8 cellular contexts compared by ENCODE assay signal in the genomic region with DNA sequence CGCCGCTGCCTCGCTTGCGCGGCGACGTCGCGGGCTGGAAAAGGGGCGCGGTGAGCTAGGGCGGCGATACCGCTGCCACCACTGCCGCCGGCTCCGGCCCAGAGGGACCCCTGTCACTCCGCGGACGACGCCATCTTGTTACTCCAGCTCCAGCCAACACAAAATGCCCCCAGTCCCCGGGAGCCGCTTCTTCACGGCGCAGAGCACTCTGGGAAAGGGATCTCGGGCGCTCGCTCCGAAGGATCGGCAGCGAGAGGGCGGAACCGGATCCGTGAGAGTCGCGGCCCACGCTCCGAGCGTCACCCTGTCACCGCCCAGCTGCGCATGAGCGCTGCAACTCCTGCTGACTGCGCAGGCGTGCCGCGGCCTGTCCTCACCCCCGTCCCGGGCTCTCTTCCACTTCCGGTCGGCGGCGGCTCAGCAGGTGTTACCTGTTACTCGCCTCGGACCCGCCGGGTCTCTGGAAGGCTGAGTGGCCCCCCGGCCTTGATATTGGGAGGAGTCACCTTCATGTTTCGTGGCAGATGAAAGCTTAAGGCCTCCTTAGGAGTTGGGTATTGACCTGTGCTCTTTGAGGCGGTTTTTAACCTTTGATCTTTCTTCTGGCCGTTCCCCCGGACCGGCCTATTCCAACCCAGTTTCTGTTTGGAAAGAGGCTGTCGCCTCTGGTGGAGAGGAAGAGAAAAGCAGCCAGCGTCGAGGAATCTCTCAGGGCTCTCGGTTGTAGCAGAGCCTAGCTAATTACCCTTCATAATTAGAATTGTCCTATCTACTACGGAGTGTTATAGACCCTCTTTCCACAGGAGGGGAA. TPM values are rescaled to one million over a fixed set of nuclear protein-coding genes. Genes with fewer than 3 reads are reported as not detected.
A peak's percentile ranks its signal among the peaks of the same experiment; 100 is the strongest.
DNase-seq lines count a peak whose midpoint lies in the region; ATAC-seq and TF ChIP-seq lines count a peak whose summit lies in the region.

TSS of gene CSNK1A1 (minus strand) at position 213 of the 811 bp plus-strand sequence. CDS start 475 bp downstream, outside the sequence.

- H3K4me1 Mint-ChIP-seq in naive thymus-derived CD4-positive, alpha-beta T cell, result peaks cover 15 to 36% (median 32%) of the 10 kb centered on the region in 7 donors
- peaks cover 12 to 37% of the 10 kb centered on the region in 2 donors for H3K4me1 Mint-ChIP-seq in stimulated activated naive B cell treated with anti-CD40 and anti-IgM and Interleukin-4, amounts not matched to agents 10 μg/mL and 1 μg/mL and 100 μg/mL, for 72 hours

- peak; percentile 77 for TF ChIP-seq CTCF in LNCAP (IDR thresholded peaks at IDR 0.05)

- peak; percentile 93 for ATAC-seq in naive thymus-derived CD4-positive, alpha-beta T cell
- peak; percentile 87 to 88 for ATAC-seq in stimulated activated naive B cell treated with anti-CD40 and anti-IgM and Interleukin-4, amounts not matched to agents 10 μg/mL and 1 μg/mL and 100 μg/mL, for 72 hours (replicated peaks)

- H3K27ac ChIP-seq in naive thymus-derived CD4-positive, alpha-beta T cell (ENCODE audit: low read depth, low read length), result peak within 1 kb of the TSS; percentile 96

- H3K36me3 ChIP-seq in naive thymus-derived CD4-positive, alpha-beta T cell (ENCODE audit: control insufficient read depth in 2 of 3, insufficient read depth in 3 of 3, low read length in 3 of 3), result peaks cover 0 to 13% (median 4%) of the 10 kb centered on the region in 3 experiments

- intact Hi-C loops in naive thymus-derived CD4-positive, alpha-beta T cell (cut with micrococcal nuclease), result loop anchor here (1.0 to 10.0 kb wide), 21 partner anchors 10 to 1168 kb away; partner anchors contain the start of genes FBXO38 (in 2 of the 2), GRPEL2 (in 2 of the 2), HMGXB3 (in 2 of the 2) and SLC26A2 (in 2 of the 2)

- peaks cover 0 to 5% (median 0%) of the 10 kb centered on the region in 5 donors for H3K27me3 Mint-ChIP-seq in naive thymus-derived CD4-positive, alpha-beta T cell
- no peaks in the 10 kb centered on the region for H3K27me3 Mint-ChIP-seq in stimulated activated naive B cell treated with anti-CD40 and anti-IgM and Interleukin-4, amounts not matched to agents 10 μg/mL and 1 μg/mL and 100 μg/mL, for 72 hours

- H3K9me3 Mint-ChIP-seq in naive thymus-derived CD4-positive, alpha-beta T cell, result peaks cover 0 to 5% (median 0%) of the 10 kb centered on the region in 11 donors
- no peaks in the 10 kb centered on the region for H3K9me3 Mint-ChIP-seq in stimulated activated naive B cell treated with anti-CD40 and anti-IgM and Interleukin-4, amounts not matched to agents 10 μg/mL and 1 μg/mL and 100 μg/mL, for 72 hours

- peaks cover 27 to 31% of the 10 kb centered on the region in 2 donors for H3K4me1 ChIP-seq in naive thymus-derived CD4-positive, alpha-beta T cell (ENCODE audit: control insufficient read depth in 2 of 2, insufficient read depth in 2 of 2, low read length in 2 of 2)

- CTCF ChIA-PET in naive thymus-derived CD4-positive, alpha-beta T cell (lab: Charles Lee), result interaction anchor here (0.6 to 4.1 kb wide), 5 partner anchors 11 to 131 kb away, joined by 3 to 41 read pairs (median 4); no protein-coding TSS in a partner anchor

- no peaks in the 10 kb centered on the region for H3K9me3 ChIP-seq in naive thymus-derived CD4-positive, alpha-beta T cell (ENCODE audit: control insufficient read depth in 2 of 3, low read length in 3 of 3)

- peaks cover 6 to 28% (median 23%) of the 10 kb centered on the region in 5 donors for H3K36me3 Mint-ChIP-seq in naive thymus-derived CD4-positive, alpha-beta T cell
- H3K36me3 Mint-ChIP-seq in stimulated activated naive B cell treated with anti-CD40 and anti-IgM and Interleukin-4, amounts not matched to agents 10 μg/mL and 1 μg/mL and 100 μg/mL, for 72 hours, result peaks cover 30 to 41% of the 10 kb centered on the region in 2 donors

- peak within 1 kb of the TSS; percentile 95 to 99 (median 97) for H3K27ac Mint-ChIP-seq in naive thymus-derived CD4-positive, alpha-beta T cell
- peak within 1 kb of the TSS; percentile 99 for H3K27ac Mint-ChIP-seq in stimulated activated naive B cell treated with anti-CD40 and anti-IgM and Interleukin-4, amounts not matched to agents 10 μg/mL and 1 μg/mL and 100 μg/mL, for 72 hours

- DNase-seq in ELF-1 (ENCODE audit: low read depth, low spot score) (peak; percentile 99), GOT3 (lab: John Stamatoyannopoulos, UW) (peak; percentile 97), RPMI8226 (peak; percentile 99), fibroblast of gingiva (ENCODE audit: low read depth) (peak; percentile 98)
- DNase-seq in activated T-helper 1 cell treated with anti-CD3 and anti-CD28 coated beads, Interleukin-2, amount 50 U/mL, for 16 hours (ENCODE audit: low read depth in 1 of 2, low spot score in 1 of 2), result peak; percentile 98 to 99
- DNase-seq in naive thymus-derived CD4-positive, alpha-beta T cell, result peak; percentile 97 to 99 (median 98)
- peak; percentile 99 for DNase-seq in stimulated activated naive B cell treated with anti-CD40 and anti-IgM and Interleukin-4, amounts not matched to agents 10 μg/mL and 1 μg/mL and 100 μg/mL, for 72 hours

- H3K4me3 ChIP-seq in naive thymus-derived CD4-positive, alpha-beta T cell (ENCODE audit: low read length), result peak within 1 kb of the TSS; percentile 97

- POLR2A ChIA-PET in naive thymus-derived CD4-positive, alpha-beta T cell (lab: Charles Lee), result interaction anchor here (0.7 to 3.2 kb wide), 20 partner anchors 11 to 409 kb away, joined by 3 to 21 read pairs (median 4); partner anchors contain the start of genes ARHGEF37, GRPEL2, PCYOX1L and SLC26A2

- peak within 1 kb of the TSS; percentile 91 to 99 (median 98) for H3K4me3 Mint-ChIP-seq in naive thymus-derived CD4-positive, alpha-beta T cell
- H3K4me3 Mint-ChIP-seq in stimulated activated naive B cell treated with anti-CD40 and anti-IgM and Interleukin-4, amounts not matched to agents 10 μg/mL and 1 μg/mL and 100 μg/mL, for 72 hours, result peak within 1 kb of the TSS; percentile 97 to 99

- H3K27me3 ChIP-seq in naive thymus-derived CD4-positive, alpha-beta T cell (ENCODE audit: control insufficient read depth in 2 of 2, insufficient read depth in 2 of 2, low read length in 2 of 2), result no peaks in the 10 kb centered on the region

RNA-seq across cellular contexts. Expression of gene CSNK1A1, which starts in this region (rescaled TPM):
- 100 to 1,000 TPM; 168 to 217 (median 181) TPM for total RNA-seq in naive thymus-derived CD4-positive, alpha-beta T cell
- polyA plus RNA-seq in naive thymus-derived CD4-positive, alpha-beta T cell, result 100 to 1,000 TPM; 146 to 164 TPM

Comparison
In these comparisons a context has a peak if more than half of its experiments do, and no peak if none do; other contexts are left out.
1. Peak in every context shown above with its lines: DNase-seq, ATAC-seq, H3K4me3 ChIP-seq and H3K27ac ChIP-seq.